In the genomic region with DNA sequence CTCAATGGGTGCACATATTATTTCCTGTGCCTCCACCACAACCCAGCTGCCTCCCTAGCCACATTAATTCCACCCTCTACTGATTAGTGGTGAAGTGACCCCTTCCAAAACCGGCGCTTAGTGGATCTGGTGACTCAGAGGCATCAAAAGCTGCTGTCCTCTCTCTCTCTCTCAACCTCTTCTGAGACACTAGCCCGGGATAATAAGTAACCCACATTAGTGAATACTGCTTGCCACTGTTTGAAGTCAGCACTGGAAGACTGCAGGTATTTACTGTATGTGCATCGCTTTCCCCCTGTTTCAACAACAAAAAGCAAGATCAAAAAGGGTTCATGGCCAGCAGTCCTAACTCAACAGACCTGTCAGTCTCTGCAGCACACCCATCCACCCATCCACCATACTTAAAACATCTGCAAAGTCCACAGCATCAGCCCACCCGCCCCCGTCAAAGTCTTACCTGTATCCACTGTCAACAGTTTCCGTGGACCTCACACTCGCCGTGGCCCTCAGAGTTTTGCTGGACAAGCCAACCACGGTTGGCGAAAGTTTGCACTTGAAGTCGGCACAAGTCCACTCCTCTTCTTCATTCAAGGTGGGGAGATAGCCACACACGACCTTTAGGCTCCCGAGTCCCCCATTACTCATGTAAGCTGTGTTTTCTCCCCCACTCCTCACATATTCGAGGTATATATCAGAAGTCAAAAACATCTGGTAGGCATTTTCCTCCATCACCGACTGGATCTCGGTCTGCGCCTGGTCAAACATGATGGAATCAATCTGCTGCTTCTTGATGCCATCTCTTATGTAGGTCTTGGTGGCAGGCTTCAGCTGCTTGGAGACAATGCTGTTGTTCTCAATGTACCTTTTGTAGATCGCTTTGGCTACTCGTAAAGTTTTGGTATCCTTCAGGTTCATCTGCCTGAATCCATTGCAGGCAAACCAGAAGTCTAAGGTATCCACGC, we compare ENCODE assay signal across 9 cellular contexts. TPM values are rescaled to one million over a fixed set of nuclear protein-coding genes. Genes with fewer than 3 reads are reported as not detected.
DNase-seq lines count a peak whose midpoint lies in the region; ATAC-seq, FAIRE-seq and TF ChIP-seq lines count a peak whose summit lies in the region.
"Had no signal": no experiment of that assay in that cellular context is flagged by ENCODE, and none has a peak within 500 bp of the region (broad histone marks: within the 10 kb centered on the region; RNA-seq: fewer than 3 reads in every experiment).

No MANE protein-coding gene starts in this region.

- H3K4me1 ChIP-seq in Loucy (ENCODE audit: insufficient read depth, low read length, poor library complexity, severe bottlenecking) = peaks cover 35% of the 10 kb centered on the region

- no peak for ATAC-seq in GM21723 (IDR thresholded peaks at IDR 0.05; ENCODE audit: unreplicated experiment)
- no peak for ATAC-seq in GM18870 (IDR thresholded peaks at IDR 0.05; ENCODE audit: unreplicated experiment)

- H3K4me3 ChIP-seq in Loucy (ENCODE audit: low read length, poor library complexity, severe bottlenecking) (peak overlapping the region; percentile 53), neural cell (ENCODE audit: low read length) (no peak overlapping the region)

- no peak for FAIRE-seq in D721Med (lab: Jason Lieb, UNC)

- H3K4me2 ChIP-seq in Loucy (ENCODE audit: low read depth, low read length, poor library complexity, severe bottlenecking) (peak overlapping the region; percentile 73), neural cell (ENCODE audit: low read length) (peak overlapping the region; percentile 86)

- TF ChIP-seq EP300 in neural cell (conservative IDR thresholded peaks at IDR 0.05; ENCODE audit: poor library complexity, severe bottlenecking) = no peak

- H3K27ac ChIP-seq in neural cell (ENCODE audit: low read length) = no peak overlapping the region

- H3K9me3 ChIP-seq in Loucy (ENCODE audit: insufficient read depth, low read depth, low read length) = no peaks in the 10 kb centered on the region
- no peaks in the 10 kb centered on the region for H3K9me3 ChIP-seq in neural cell (ENCODE audit: low read length)

- H3K36me3 ChIP-seq in Loucy (ENCODE audit: insufficient read depth, low read length) (no peaks in the 10 kb centered on the region), neural cell (ENCODE audit: insufficient read depth, low read length) (no peaks in the 10 kb centered on the region)

- no peak for TF ChIP-seq CTCF in Loucy (conservative IDR thresholded peaks at IDR 0.05; ENCODE audit: low read length)
- no peak for TF ChIP-seq CTCF in neural cell (IDR thresholded peaks at IDR 0.05; ENCODE audit: poor library complexity, severe bottlenecking)
- TF ChIP-seq CTCF in D721Med (IDR thresholded peaks at IDR 0.05; ENCODE audit: insufficient read depth, missing control alignments) = no peak

- H3K27me3 ChIP-seq in Loucy (ENCODE audit: insufficient read depth, low read length, poor library complexity, severe bottlenecking) (peaks cover 26% of the 10 kb centered on the region), neural cell (ENCODE audit: insufficient read depth, low read depth, low read length) (no peaks in the 10 kb centered on the region)

- H3F3A ChIP-seq in Loucy (ENCODE audit: low read depth) (peaks cover 7% of the 10 kb centered on the region; the same call in 1 of the 2 replicates), neural cell (ENCODE audit: insufficient read depth, low read length, poor library complexity, severe bottlenecking) (no peaks in the 10 kb centered on the region)

- TF ChIP-seq RAD21 in neural cell (conservative IDR thresholded peaks at IDR 0.05) = no peak

- H3K9ac ChIP-seq in Loucy (ENCODE audit: low read depth, low read length, poor library complexity, severe bottlenecking) (no peak overlapping the region), neural cell (ENCODE audit: low read length) (peak overlapping the region; percentile 86)

- H4K20me1 ChIP-seq in Loucy (ENCODE audit: insufficient read depth, low read length, poor library complexity, severe bottlenecking) (no peaks in the 10 kb centered on the region), neural cell (ENCODE audit: insufficient read depth) (peaks cover 25% of the 10 kb centered on the region)

- H2AFZ ChIP-seq in Loucy (ENCODE audit: low read length) = no peak overlapping the region
- no peak overlapping the region for H2AFZ ChIP-seq in neural cell (ENCODE audit: low read depth, low read length)

- peak; percentile 2 for DNase-seq in COLO668 (lab: John Stamatoyannopoulos, UW; ENCODE audit: unreplicated experiment)
- DNase-seq in central memory CD4-positive, alpha-beta T cell = peak; percentile 57
- DNase-seq in D721Med (ENCODE audit: insufficient read length, low spot score) = no peak
- no peak for DNase-seq in NCI-H2196 treated with DMSO at 0.1 percent for 48 hours (lab: John Stamatoyannopoulos, UW; ENCODE audit: unreplicated experiment)
- DNase-seq: stimulated activated CD4-positive, alpha-beta T cell treated with anti-CD3 and anti-CD28 coated beads, Interleukin-4, amount 100 ng/mL, for 4 hours had no signal

- no peaks in the 10 kb centered on the region for H3K9me2 ChIP-seq in Loucy (replicated peaks; ENCODE audit: low read depth, low read length)
- no peaks in the 10 kb centered on the region for H3K9me2 ChIP-seq in neural cell (ENCODE audit: insufficient read depth, low read length)

- H3K79me2 ChIP-seq in Loucy (ENCODE audit: insufficient read depth, low read length) (no peaks in the 10 kb centered on the region), neural cell (replicated peaks; ENCODE audit: insufficient read depth, low read length) (no peaks in the 10 kb centered on the region)

TF ChIP-seq in neural cell, 6 proteins besides CTCF, POLR2A, EP300 and RAD21:
- TF ChIP-seq MXI1 (conservative IDR thresholded peaks at IDR 0.05; ENCODE audit: poor library complexity, severe bottlenecking) (no peak), EZH2 (IDR thresholded peaks at IDR 0.05; ENCODE audit: borderline replicate concordance, insufficient read depth, low read length, poor library complexity, severe bottlenecking) (no peak), SMC3 (conservative IDR thresholded peaks at IDR 0.05; ENCODE audit: poor library complexity) (no peak), POLR2AphosphoS5 (IDR thresholded peaks at IDR 0.05) (no peak)
- TF ChIP-seq, protein P1, sequence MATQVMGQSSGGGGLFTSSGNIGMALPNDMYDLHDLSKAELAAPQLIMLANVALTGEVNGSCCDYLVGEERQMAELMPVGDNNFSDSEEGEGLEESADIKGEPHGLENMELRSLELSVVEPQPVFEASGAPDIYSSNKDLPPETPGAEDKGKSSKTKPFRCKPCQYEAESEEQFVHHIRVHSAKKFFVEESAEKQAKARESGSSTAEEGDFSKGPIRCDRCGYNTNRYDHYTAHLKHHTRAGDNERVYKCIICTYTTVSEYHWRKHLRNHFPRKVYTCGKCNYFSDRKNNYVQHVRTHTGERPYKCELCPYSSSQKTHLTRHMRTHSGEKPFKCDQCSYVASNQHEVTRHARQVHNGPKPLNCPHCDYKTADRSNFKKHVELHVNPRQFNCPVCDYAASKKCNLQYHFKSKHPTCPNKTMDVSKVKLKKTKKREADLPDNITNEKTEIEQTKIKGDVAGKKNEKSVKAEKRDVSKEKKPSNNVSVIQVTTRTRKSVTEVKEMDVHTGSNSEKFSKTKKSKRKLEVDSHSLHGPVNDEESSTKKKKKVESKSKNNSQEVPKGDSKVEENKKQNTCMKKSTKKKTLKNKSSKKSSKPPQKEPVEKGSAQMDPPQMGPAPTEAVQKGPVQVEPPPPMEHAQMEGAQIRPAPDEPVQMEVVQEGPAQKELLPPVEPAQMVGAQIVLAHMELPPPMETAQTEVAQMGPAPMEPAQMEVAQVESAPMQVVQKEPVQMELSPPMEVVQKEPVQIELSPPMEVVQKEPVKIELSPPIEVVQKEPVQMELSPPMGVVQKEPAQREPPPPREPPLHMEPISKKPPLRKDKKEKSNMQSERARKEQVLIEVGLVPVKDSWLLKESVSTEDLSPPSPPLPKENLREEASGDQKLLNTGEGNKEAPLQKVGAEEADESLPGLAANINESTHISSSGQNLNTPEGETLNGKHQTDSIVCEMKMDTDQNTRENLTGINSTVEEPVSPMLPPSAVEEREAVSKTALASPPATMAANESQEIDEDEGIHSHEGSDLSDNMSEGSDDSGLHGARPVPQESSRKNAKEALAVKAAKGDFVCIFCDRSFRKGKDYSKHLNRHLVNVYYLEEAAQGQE (IDR thresholded peaks at IDR 0.05; ENCODE audit: borderline replicate concordance) = no peak

RNA-seq across cellular contexts. Expression of a gene that starts 3.8 kb away (rescaled TPM):
- 26.7 and 33.1 TPM in 2 replicates for polyA plus RNA-seq in neural cell
- polyA minus RNA-seq in neural cell = 51.4 and 54.0 TPM in 2 replicates

Comparison
In these comparisons a context has a peak if more than half of its experiments do, and no peak if none do; other contexts are left out.
1. DNase-seq: peak in COLO668 (single experiment) and central memory CD4-positive, alpha-beta T cell (single experiment); none in D721Med (single experiment) and NCI-H2196 treated with DMSO at 0.1 percent for 48 hours (single experiment).